In the genomic region with DNA sequence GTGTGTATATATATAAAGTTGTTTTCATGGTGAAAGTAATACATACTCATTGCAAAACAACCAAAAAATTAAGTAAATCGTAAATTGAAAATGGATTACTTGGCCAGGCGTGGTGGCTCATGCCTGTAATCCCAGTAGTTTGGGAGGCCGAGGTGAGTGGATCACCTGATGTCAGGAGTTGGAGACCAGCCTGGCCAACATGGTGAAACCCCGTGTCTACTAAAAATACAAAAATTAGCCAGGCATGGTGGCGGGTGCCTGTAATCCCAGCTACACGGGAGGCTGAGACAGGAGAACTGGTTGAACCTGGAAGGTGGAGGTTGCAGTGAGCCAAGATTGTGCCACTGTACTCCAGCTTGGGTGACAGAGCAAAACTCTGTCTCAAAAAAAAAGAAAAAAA, we compare ENCODE assay signal across 15 cellular contexts. TPM values are rescaled to one million over a fixed set of nuclear protein-coding genes. Genes with fewer than 3 reads are reported as not detected.
DNase-seq lines count a peak whose midpoint lies in the region; ATAC-seq, FAIRE-seq and TF ChIP-seq lines count a peak whose summit lies in the region.
"Not testable (repeated sequence)": the region's sequence is repeated elsewhere in the genome, so short reads cannot be mapped to it uniquely, and the experiment has no call there.
"Had no signal": no experiment of that assay in that cellular context is flagged by ENCODE, and none has a peak within 500 bp of the region (broad histone marks: within the 10 kb centered on the region; RNA-seq: fewer than 3 reads in every experiment).

No MANE protein-coding gene starts in this region.

- H3K27ac ChIP-seq in A549 (peak overlapping the region; percentile 97; a peak in 5 of 6 replicates), PC-9 (peak overlapping the region; percentile 97), RWPE1 (peak overlapping the region; percentile 100), thyroid gland (peak overlapping the region; percentile 94 to 100 (median 99))

- H3K27ac Mint-ChIP-seq in T-helper 17 cell, result peak overlapping the region; percentile 49

- H3K9me2 ChIP-seq in PC-9 (ENCODE audit: insufficient read depth), result not testable (repeated sequence)

- H3K4me3 Mint-ChIP-seq in T-helper 17 cell, result not testable (repeated sequence)

- TF ChIP-seq POLR2A in A549 (IDR thresholded peaks at IDR 0.05; ENCODE audit: low read length), result not testable (repeated sequence)
- TF ChIP-seq POLR2A in thyroid gland (IDR thresholded peaks at IDR 0.05), result peak in 1 of 2 donors; percentile 20

- H3K27me3 ChIP-seq in PC-9 (ENCODE audit: insufficient read depth, low read depth); thyroid gland: not testable (repeated sequence)

- ATAC-seq in A549, T-helper 17 cell: not testable (repeated sequence)

- peaks cover 84% of the 10 kb centered on the region for H4K20me1 ChIP-seq in PC-9 (ENCODE audit: insufficient read depth)

- H3K4me2 ChIP-seq in A549, result peak overlapping the region; percentile 99
- H3K4me2 ChIP-seq in PC-9, result peak overlapping the region; percentile 99

- peaks cover 66% of the 10 kb centered on the region for H3K79me2 ChIP-seq in PC-9 (ENCODE audit: low read depth)

- TF ChIP-seq EP300 in A549 (IDR thresholded peaks at IDR 0.05), result not testable (repeated sequence)

- not testable (repeated sequence) for H3K36me3 Mint-ChIP-seq in T-helper 17 cell (ENCODE audit: low read depth)

- not testable (repeated sequence) for DNase-seq in A549 (ENCODE audit: low read depth in 1 of 2, low spot score in 1 of 2); PC-9; RWPE1 (ENCODE audit: low spot score); T-helper 17 cell
- peak; percentile 14 for DNase-seq in activated effector memory CD4-positive, alpha-beta T cell treated with anti-CD3 and anti-CD28 coated beads, Interleukin-2, amount 50 U/mL, for 16 hours
- peak; percentile 14 for DNase-seq in cardiac septum (ENCODE audit: low spot score)
- peak; percentile 8 for DNase-seq in mesenteric fat pad (ENCODE audit: low spot score)
- DNase-seq in thyroid gland, result peak; percentile 33 to 53

- CTCF ChIA-PET in A549 (lab: Yijun Ruan, JAX), result interaction anchor here (3.1 to 13.1 kb wide), 4 partner anchors 18 to 83 kb away, joined by 15 to 182 read pairs (median 38); no protein-coding TSS in a partner anchor
- CTCF ChIA-PET in PC-9 (lab: Charles Lee); RWPE1 (lab: Yijun Ruan, JAX): not testable (repeated sequence)

- FAIRE-seq in A549 (lab: Jason Lieb, UNC), result not testable (repeated sequence)

- 0 out of 3 replicates have a peak overlapping the region, but pooled peaks have one; percentile 93 for H3K4me3 ChIP-seq in A549
- H3K4me3 ChIP-seq in PC-9; thyroid gland (replicated peaks in 1 of 3): not testable (repeated sequence)

- H3K27me3 Mint-ChIP-seq in T-helper 17 cell, result peaks cover 19% of the 10 kb centered on the region

- WGBS in A549 (ENCODE audit: missing lambda C conversion rate), result 62% methylated on average over 6 of the region's 6 CpGs
- WGBS in thyroid gland, 2 donors, result 71 to 77% methylated on average over 6 of the region's 6 CpGs

- H3K4me1 ChIP-seq in A549 (peaks cover 99% of the 10 kb centered on the region), PC-9 (replicated peaks; ENCODE audit: insufficient read depth) (peaks cover 99% of the 10 kb centered on the region), thyroid gland (peaks cover 53 to 91% of the 10 kb centered on the region in 2 donors)

- BruUV-seq in PC-9 (replicated peaks; lab: Mats Ljungman, UMichigan), result not testable (repeated sequence)

- TF ChIP-seq RAD21 in A549 (conservative IDR thresholded peaks at IDR 0.05 in 1 of 2, IDR thresholded peaks at IDR 0.05 in 1 of 2), result not testable (repeated sequence)

- intact Hi-C loops in PC-9 (cut with micrococcal nuclease; ENCODE audit: unreplicated experiment); cardiac septum (cut with DNase I); thyroid gland (cut with DNase I): not testable (repeated sequence)

- H3K4me1 Mint-ChIP-seq in T-helper 17 cell, result peaks cover 16% of the 10 kb centered on the region

- POLR2A ChIA-PET in A549 (lab: Yijun Ruan, JAX), result interaction anchor here (2.4 to 7.4 kb wide), 2 partner anchors 40 to 45 kb away, joined by 7 to 54 read pairs; no protein-coding TSS in a partner anchor
- POLR2A ChIA-PET in PC-9 (lab: Charles Lee; ENCODE audit: unreplicated experiment); RWPE1 (lab: Yijun Ruan, JAX; ENCODE audit: low non-redundant PET): not testable (repeated sequence)

- H3K36me3 ChIP-seq in PC-9 (ENCODE audit: low read depth) (peaks cover 86% of the 10 kb centered on the region), thyroid gland (peaks cover 8 to 21% of the 10 kb centered on the region in 2 donors)

- peaks cover 97% of the 10 kb centered on the region for H3F3A ChIP-seq in PC-9 (ENCODE audit: insufficient read depth, low read depth)

- H3K9me3 ChIP-seq in A549; PC-9 (ENCODE audit: insufficient read depth, low read depth); T-helper 17 cell (ENCODE audit: control insufficient read depth, low read length, poor library complexity, severe bottlenecking); thyroid gland: not testable (repeated sequence)

- TF ChIP-seq CTCF in A549 (IDR thresholded peaks at IDR 0.05); PC-9 (conservative IDR thresholded peaks at IDR 0.05); RWPE1 (conservative IDR thresholded peaks at IDR 0.05; ENCODE audit: low read depth); thyroid gland (IDR thresholded peaks at IDR 0.05): not testable (repeated sequence)

- not testable (repeated sequence) for H2AFZ ChIP-seq in PC-9

TF ChIP-seq in A549, 52 proteins besides CTCF, POLR2A, EP300 and RAD21:
- TF ChIP-seq, protein P1, sequence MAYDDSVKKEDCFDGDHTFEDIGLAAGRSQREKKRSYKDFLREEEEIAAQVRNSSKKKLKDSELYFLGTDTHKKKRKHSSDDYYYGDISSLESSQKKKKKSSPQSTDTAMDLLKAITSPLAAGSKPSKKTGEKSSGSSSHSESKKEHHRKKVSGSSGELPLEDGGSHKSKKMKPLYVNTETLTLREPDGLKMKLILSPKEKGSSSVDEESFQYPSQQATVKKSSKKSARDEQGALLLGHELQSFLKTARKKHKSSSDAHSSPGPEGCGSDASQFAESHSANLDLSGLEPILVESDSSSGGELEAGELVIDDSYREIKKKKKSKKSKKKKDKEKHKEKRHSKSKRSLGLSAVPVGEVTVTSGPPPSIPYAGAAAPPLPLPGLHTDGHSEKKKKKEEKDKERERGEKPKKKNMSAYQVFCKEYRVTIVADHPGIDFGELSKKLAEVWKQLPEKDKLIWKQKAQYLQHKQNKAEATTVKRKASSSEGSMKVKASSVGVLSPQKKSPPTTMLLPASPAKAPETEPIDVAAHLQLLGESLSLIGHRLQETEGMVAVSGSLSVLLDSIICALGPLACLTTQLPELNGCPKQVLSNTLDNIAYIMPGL (CRISPR knock-in tag; IDR thresholded peaks at IDR 0.05; ENCODE audit: borderline replicate concordance), result 0 out of 2 replicates have a peak, but pooled peaks have one; percentile 57
- TF ChIP-seq RARB (CRISPR knock-in tag; IDR thresholded peaks at IDR 0.05) (peak; percentile 66; the same call in 1 of the 2 replicates), TP53 (CRISPR knock-in tag; IDR thresholded peaks at IDR 0.05) (0 out of 2 replicates have a peak, but pooled peaks have one; percentile 56), HOXA7 (CRISPR knock-in tag; IDR thresholded peaks at IDR 0.05) (0 out of 2 replicates have a peak, but pooled peaks have one; percentile 36)
TF ChIP-seq in A549: peak in this region for 4; not testable (repeated sequence) for 48.

RNA-seq across cellular contexts. Expression of a gene that starts 7.2 kb away (rescaled TPM):
- 2,033 and 2,623 TPM in 2 replicates for polyA plus RNA-seq in A549 (2011; rRNA removed)
- 5,680 and 6,103 TPM in 2 replicates for polyA plus RNA-seq in A549 (2012; cell fraction: cytosol; rRNA removed)
- polyA plus RNA-seq in A549 (2012; cell fraction: nucleus; rRNA removed), result 6,979 and 9,418 TPM in 2 replicates
- 3,055 to 3,652 TPM (median 3,189 TPM) in 3 replicates for polyA plus RNA-seq in A549 (2017; fragmentation: RNase III; extraction: RNeasy Plus Mini Kit Qiagen cat#74134 plus additional on column Dnase treatment)
- polyA minus RNA-seq in A549 (2011; rRNA and poly(A)+ RNA removed), result 2,472 and 2,922 TPM in 2 replicates
- 3,783 and 4,555 TPM in 2 replicates for total RNA-seq in PC-9 (2021)
- total RNA-seq in T-helper 17 cell, result under 1 TPM in 1 of 2 donors, not detected in 1; 0.70 TPM
- 1.2 TPM for total RNA-seq in cardiac septum
- 11.7 TPM for total RNA-seq in mesenteric fat pad
- total RNA-seq in thyroid gland, result 100 to 1,000 TPM; 333 to 826 (median 460) TPM
- total RNA-seq: CD4-positive, alpha-beta memory T cell; CD4-positive, CD25-positive, alpha-beta regulatory T cell; G401 had no signal
- polyA plus RNA-seq: CD4-positive, alpha-beta memory T cell; CD8-positive, alpha-beta memory T cell had no signal

RNA-seq across cellular contexts. Expression of a gene that starts 34.2 kb away (rescaled TPM):
- 23.5 and 43.0 TPM in 2 replicates for polyA plus RNA-seq in A549 (2011; rRNA removed)
- 10.6 and 13.1 TPM in 2 replicates for polyA plus RNA-seq in A549 (2012; cell fraction: cytosol; rRNA removed)
- polyA plus RNA-seq in A549 (2012; cell fraction: nucleus; rRNA removed), result 73.1 and 148 TPM in 2 replicates
- polyA plus RNA-seq in A549 (2017; fragmentation: RNase III; extraction: RNeasy Plus Mini Kit Qiagen cat#74134 plus additional on column Dnase treatment), result 331 to 441 TPM (median 378 TPM) in 3 replicates
- polyA minus RNA-seq in A549 (2011; rRNA and poly(A)+ RNA removed), result 4.4 and 5.3 TPM in 2 replicates
- total RNA-seq in PC-9 (2021), result 2.7 and 5.7 TPM in 2 replicates
- under 1 TPM in 1 of 2 donors, not detected in 1; 0.21 TPM for total RNA-seq in T-helper 17 cell
- total RNA-seq in cardiac septum, result not detected
- total RNA-seq in mesenteric fat pad, result not detected
- total RNA-seq in thyroid gland, result 1 to 10 TPM in 1 of 4 donors, under 1 TPM in 3; 0.13 to 1.1 (median 0.42) TPM
- total RNA-seq: A673; CD4-positive, alpha-beta memory T cell; CD4-positive, CD25-positive, alpha-beta regulatory T cell; G401 had no signal
- polyA plus RNA-seq: CD14-positive monocyte; CD4-positive, alpha-beta memory T cell; CD8-positive, alpha-beta memory T cell had no signal

RNA-seq across cellular contexts. Expression of a gene that starts 48.4 kb away (rescaled TPM):
- 59.8 and 63.1 TPM in 2 replicates for polyA plus RNA-seq in A549 (2011; rRNA removed)
- 62.9 and 86.5 TPM in 2 replicates for polyA plus RNA-seq in A549 (2012; cell fraction: cytosol; rRNA removed)
- polyA plus RNA-seq in A549 (2012; cell fraction: nucleus; rRNA removed), result 87.4 and 102 TPM in 2 replicates
- polyA plus RNA-seq in A549 (2017; fragmentation: RNase III; extraction: RNeasy Plus Mini Kit Qiagen cat#74134 plus additional on column Dnase treatment), result 38.3 to 56.4 TPM (median 46.0 TPM) in 3 replicates
- polyA minus RNA-seq in A549 (2011; rRNA and poly(A)+ RNA removed), result 76.5 and 77.5 TPM in 2 replicates
- 84.1 and 94.9 TPM in 2 replicates for total RNA-seq in PC-9 (2021)
- not detected for total RNA-seq in T-helper 17 cell
- 1.2 TPM for total RNA-seq in cardiac septum
- total RNA-seq in mesenteric fat pad, result not detected
- 1 to 10 TPM in 1 of 4 donors, under 1 TPM in 1, not detected in 2; 0.34 to 1.6 TPM for total RNA-seq in thyroid gland
- total RNA-seq: CD4-positive, alpha-beta memory T cell; CD4-positive, CD25-positive, alpha-beta regulatory T cell; CD8-positive, alpha-beta memory T cell; GM12878 had no signal
- polyA plus RNA-seq: CD4-positive, alpha-beta memory T cell; CD4-positive, CD25-positive, alpha-beta regulatory T cell; CD8-positive, alpha-beta memory T cell had no signal

RNA-seq across cellular contexts. Expression of a gene that starts 51.1 kb away (rescaled TPM):
- polyA plus RNA-seq in A549 (2011; rRNA removed), result 1,799 and 1,935 TPM in 2 replicates
- 4,307 and 4,853 TPM in 2 replicates for polyA plus RNA-seq in A549 (2012; cell fraction: cytosol; rRNA removed)
- 4,173 and 4,472 TPM in 2 replicates for polyA plus RNA-seq in A549 (2012; cell fraction: nucleus; rRNA removed)
- 3,419 to 3,643 TPM (median 3,445 TPM) in 3 replicates for polyA plus RNA-seq in A549 (2017; fragmentation: RNase III; extraction: RNeasy Plus Mini Kit Qiagen cat#74134 plus additional on column Dnase treatment)
- polyA minus RNA-seq in A549 (2011; rRNA and poly(A)+ RNA removed), result 632 and 835 TPM in 2 replicates
- total RNA-seq in PC-9 (2021), result 2.5 and 4.3 TPM in 2 replicates
- total RNA-seq in T-helper 17 cell, result not detected
- not detected for total RNA-seq in cardiac septum
- not detected for total RNA-seq in mesenteric fat pad
- total RNA-seq in thyroid gland, result under 1 TPM in 2 of 4 donors, not detected in 2; 0.11 to 0.71 TPM
- total RNA-seq: CD4-positive, alpha-beta memory T cell; CD4-positive, CD25-positive, alpha-beta regulatory T cell; CD8-positive, alpha-beta memory T cell; G401 had no signal
- polyA plus RNA-seq: CD14-positive monocyte; CD4-positive, alpha-beta memory T cell; CD4-positive, CD25-positive, alpha-beta regulatory T cell; CD8-positive, alpha-beta memory T cell had no signal

Comparison
In these comparisons a context has a peak if more than half of its experiments do, and no peak if none do; other contexts are left out.
1. RNA of a gene that starts 7.2 kb away (total RNA-seq): 3,783 to 4,555 TPM in PC-9 and 333 to 826 TPM in thyroid gland; 11.7 TPM in mesenteric fat pad (single experiment), 1.2 TPM in cardiac septum (single experiment) and 0.70 TPM in T-helper 17 cell; every median in the first group is over 10 times any median in the second.
2. RNA of a gene that starts 48.4 kb away (total RNA-seq): 84.1 to 94.9 TPM in PC-9; 1.2 TPM in cardiac septum (single experiment), 0.34 to 1.6 TPM in thyroid gland, not detected in mesenteric fat pad (single experiment) and not detected in T-helper 17 cell; every median in the first group is over 10 times any median in the second.
3. Peak in every context shown above with its lines, with median percentiles within 50 percentile points of each other: H3K27ac ChIP-seq.